Comparison of ENCODE assay signal across 10 cellular contexts in the genomic region with DNA sequence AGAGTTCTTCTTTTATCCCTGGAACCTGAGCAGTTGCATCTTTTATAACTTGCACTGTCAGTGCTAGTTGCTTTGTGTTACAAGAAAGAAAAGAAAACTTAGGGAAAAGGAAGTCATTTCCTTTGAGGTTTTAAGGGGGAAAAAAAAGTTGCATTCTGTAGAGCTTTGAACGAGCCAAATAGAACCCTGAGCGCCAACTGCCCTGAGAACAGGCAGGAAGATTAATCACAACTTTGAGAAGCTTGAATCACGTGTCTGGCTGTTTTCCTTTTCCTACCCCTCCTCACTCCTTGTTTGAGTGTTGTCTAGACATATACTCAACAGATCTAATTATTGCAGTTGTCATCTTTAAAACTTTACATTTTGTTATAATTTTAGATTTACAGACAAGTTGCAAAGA. TPM values are rescaled to one million over a fixed set of nuclear protein-coding genes. Genes with fewer than 3 reads are reported as not detected.
DNase-seq lines count a peak whose midpoint lies in the region; ATAC-seq and TF ChIP-seq lines count a peak whose summit lies in the region.
"Had no signal": no experiment of that assay in that cellular context is flagged by ENCODE, and none has a peak within 500 bp of the region (broad histone marks: within the 10 kb centered on the region; RNA-seq: fewer than 3 reads in every experiment).

No MANE protein-coding gene starts in this region.

- H3K36me3 Mint-ChIP-seq in activated CD4-positive, alpha-beta T cell treated with anti-CD3 and anti-CD28 coated beads for 36 hours (ENCODE audit: low read depth) = peaks cover 19% of the 10 kb centered on the region

- peak overlapping the region; percentile 39 for H3K27ac ChIP-seq in epithelial cell of prostate
- H3K27ac ChIP-seq: uterus had no signal

- DNase-seq in activated CD4-positive, alpha-beta T cell treated with anti-CD3 and anti-CD28 coated beads for 36 hours = peak; percentile 38
- DNase-seq in activated CD4-positive, alpha-beta T cell treated with anti-CD3 and anti-CD28 coated beads for 1 hour = no peak
- DNase-seq in epithelial cell of prostate (ENCODE audit: low read depth, low spot score) (no peak), pons (ENCODE audit: low spot score) (peak; percentile 36)
- DNase-seq: anterior cingulate cortex, uterus had no signal

- H3K4me1 Mint-ChIP-seq in activated CD4-positive, alpha-beta T cell treated with anti-CD3 and anti-CD28 coated beads for 36 hours = peaks cover 85% of the 10 kb centered on the region

- H3K27ac Mint-ChIP-seq in activated CD4-positive, alpha-beta T cell treated with anti-CD3 and anti-CD28 coated beads for 36 hours = peak overlapping the region; percentile 68

- H3K27me3 Mint-ChIP-seq in activated CD4-positive, alpha-beta T cell treated with anti-CD3 and anti-CD28 coated beads for 36 hours = no peaks in the 10 kb centered on the region

- POLR2A ChIA-PET in activated CD4-positive, alpha-beta T cell treated with anti-CD3 and anti-CD28 coated beads for 36 hours (lab: Charles Lee) = interaction anchor here (0.5 to 1.9 kb wide), 3 partner anchors 13 to 101 kb away, joined by 6 to 9 read pairs (median 7); a partner anchor contains a TSS

- peak overlapping the region; percentile 13 for H3K4me3 Mint-ChIP-seq in activated CD4-positive, alpha-beta T cell treated with anti-CD3 and anti-CD28 coated beads for 36 hours

- CTCF ChIA-PET in activated CD4-positive, alpha-beta T cell treated with anti-CD3 and anti-CD28 coated beads for 36 hours (lab: Charles Lee) = interaction anchor here (0.7 to 2.2 kb wide), 8 partner anchors 11 to 102 kb away, joined by 3 to 8 read pairs (median 4); a partner anchor contains a TSS

- intact Hi-C loops in activated CD4-positive, alpha-beta T cell treated with anti-CD3 and anti-CD28 coated beads for 36 hours (cut with DNase I, micrococcal nuclease) = loop anchor here (1.0 to 5.0 kb wide), 4 partner anchors 11 to 103 kb away; no protein-coding TSS in a partner anchor

- peaks cover 5% of the 10 kb centered on the region for H3K9me3 Mint-ChIP-seq in activated CD4-positive, alpha-beta T cell treated with anti-CD3 and anti-CD28 coated beads for 36 hours (ENCODE audit: low read depth)

- ATAC-seq in activated CD4-positive, alpha-beta T cell treated with anti-CD3 and anti-CD28 coated beads for 36 hours = peak; percentile 35
- peak; percentile 72 for ATAC-seq in SK-N-SH treated with all-trans-retinoic acid at 6 μM for 48 hours
- ATAC-seq in HG03095 (IDR thresholded peaks at IDR 0.05; ENCODE audit: unreplicated experiment) = no peak
- ATAC-seq in HG03378 (IDR thresholded peaks at IDR 0.05; ENCODE audit: unreplicated experiment) = no peak
- no peak for ATAC-seq in HG02759 (IDR thresholded peaks at IDR 0.05; ENCODE audit: unreplicated experiment)

TF ChIP-seq in SK-N-SH treated with all-trans-retinoic acid at 6 μM for 48 hours, 23 proteins besides CTCF, POLR2A, EP300 and RAD21:
- no peak for TF ChIP-seq CSDC2 (CRISPR knock-in tag; IDR thresholded peaks at IDR 0.05)

RNA-seq across cellular contexts. Expression of a gene that starts 12.5 kb away (rescaled TPM):
- 10 to 100 TPM; 38.4 to 57.9 TPM for total RNA-seq in activated CD4-positive, alpha-beta T cell treated with anti-CD3 and anti-CD28 coated beads for 36 hours

Comparison
In these comparisons a context has a peak if more than half of its experiments do, and no peak if none do; other contexts are left out.
1. DNase-seq: peak in activated CD4-positive, alpha-beta T cell treated with anti-CD3 and anti-CD28 coated beads for 36 hours (single experiment) and pons (single experiment); none in activated CD4-positive, alpha-beta T cell treated with anti-CD3 and anti-CD28 coated beads for 1 hour (single experiment) and epithelial cell of prostate (single experiment).
2. ATAC-seq: peak in activated CD4-positive, alpha-beta T cell treated with anti-CD3 and anti-CD28 coated beads for 36 hours (single experiment) and SK-N-SH treated with all-trans-retinoic acid at 6 μM for 48 hours (single experiment); none in HG03095 (single experiment), HG03378 (single experiment) and HG02759 (single experiment).